ENCODE assay signal across 1 cellular context in the genomic region with DNA sequence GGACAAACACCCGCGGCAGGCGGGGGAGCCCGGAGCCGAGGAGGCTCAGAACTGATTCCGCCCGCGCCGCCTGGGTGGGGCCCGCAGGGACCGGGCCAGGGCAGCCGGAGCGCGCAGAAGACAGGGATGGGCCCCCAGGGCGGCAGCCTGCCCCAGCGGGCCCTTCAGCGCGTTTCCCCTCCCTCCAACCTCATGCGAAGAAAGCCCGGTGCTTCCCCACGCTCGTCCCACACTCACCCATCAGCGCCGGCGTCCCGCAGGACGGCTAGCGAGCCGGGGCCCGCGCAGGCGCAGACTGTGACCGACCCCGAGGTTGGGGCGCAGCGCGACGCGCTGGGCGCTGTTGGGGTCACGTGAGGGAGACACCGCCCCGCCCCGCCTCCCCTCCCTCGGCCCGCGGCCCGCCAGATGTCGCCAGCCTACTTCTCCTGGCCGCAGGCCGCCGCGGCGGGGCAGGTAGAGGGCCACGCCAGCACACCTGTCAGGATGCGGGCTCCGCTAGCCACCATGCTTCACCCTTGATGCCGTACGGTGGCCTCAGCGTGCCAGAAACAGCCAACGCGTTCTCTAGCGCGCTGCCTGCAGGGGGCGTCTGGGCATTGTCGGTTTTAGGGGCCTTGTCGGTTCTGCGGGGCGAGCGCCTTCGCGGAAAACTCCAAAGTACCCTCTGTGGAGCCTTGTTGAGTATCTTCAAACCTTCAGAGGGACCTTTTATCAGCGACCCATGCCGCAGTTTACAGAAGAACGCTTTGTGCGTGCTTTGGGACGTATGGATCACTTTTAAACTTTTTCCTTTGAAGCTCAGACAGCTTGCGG.
A peak's percentile ranks its signal among the peaks of the same experiment; 100 is the strongest.
TF ChIP-seq lines count a peak whose summit lies in the region.

A gene with protein sequence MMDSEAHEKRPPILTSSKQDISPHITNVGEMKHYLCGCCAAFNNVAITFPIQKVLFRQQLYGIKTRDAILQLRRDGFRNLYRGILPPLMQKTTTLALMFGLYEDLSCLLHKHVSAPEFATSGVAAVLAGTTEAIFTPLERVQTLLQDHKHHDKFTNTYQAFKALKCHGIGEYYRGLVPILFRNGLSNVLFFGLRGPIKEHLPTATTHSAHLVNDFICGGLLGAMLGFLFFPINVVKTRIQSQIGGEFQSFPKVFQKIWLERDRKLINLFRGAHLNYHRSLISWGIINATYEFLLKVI (minus strand): TSS at position 297 of the 816 bp plus-strand sequence. CDS start 15,577 bp downstream, outside the sequence.

TF ChIP-seq in A549, 52 proteins besides CTCF, POLR2A, EP300 and RAD21 (continued from another document):
- TF ChIP-seq, protein P1, sequence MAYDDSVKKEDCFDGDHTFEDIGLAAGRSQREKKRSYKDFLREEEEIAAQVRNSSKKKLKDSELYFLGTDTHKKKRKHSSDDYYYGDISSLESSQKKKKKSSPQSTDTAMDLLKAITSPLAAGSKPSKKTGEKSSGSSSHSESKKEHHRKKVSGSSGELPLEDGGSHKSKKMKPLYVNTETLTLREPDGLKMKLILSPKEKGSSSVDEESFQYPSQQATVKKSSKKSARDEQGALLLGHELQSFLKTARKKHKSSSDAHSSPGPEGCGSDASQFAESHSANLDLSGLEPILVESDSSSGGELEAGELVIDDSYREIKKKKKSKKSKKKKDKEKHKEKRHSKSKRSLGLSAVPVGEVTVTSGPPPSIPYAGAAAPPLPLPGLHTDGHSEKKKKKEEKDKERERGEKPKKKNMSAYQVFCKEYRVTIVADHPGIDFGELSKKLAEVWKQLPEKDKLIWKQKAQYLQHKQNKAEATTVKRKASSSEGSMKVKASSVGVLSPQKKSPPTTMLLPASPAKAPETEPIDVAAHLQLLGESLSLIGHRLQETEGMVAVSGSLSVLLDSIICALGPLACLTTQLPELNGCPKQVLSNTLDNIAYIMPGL (CRISPR knock-in tag; IDR thresholded peaks at IDR 0.05; ENCODE audit: borderline replicate concordance) = peak; percentile 85; the same call in 1 of the 2 replicates
- TF ChIP-seq CHD2 (IDR thresholded peaks at IDR 0.05; ENCODE audit: low read length, partially characterized antibody) (no peak), BHLHE40 (IDR thresholded peaks at IDR 0.05; ENCODE audit: low read depth, low read length) (peak; percentile 65), ZNF302 (CRISPR knock-in tag; IDR thresholded peaks at IDR 0.05) (no peak), KDM1A (IDR thresholded peaks at IDR 0.05; ENCODE audit: low read depth) (no peak), RCOR1 (IDR thresholded peaks at IDR 0.05; ENCODE audit: low read depth, low read length) (no peak), EHF (CRISPR knock-in tag; IDR thresholded peaks at IDR 0.05) (no peak), NPAS2 (CRISPR knock-in tag; IDR thresholded peaks at IDR 0.05; ENCODE audit: borderline replicate concordance) (no peak), SMC3 (IDR thresholded peaks at IDR 0.05) (peak; percentile 88), JUN (IDR thresholded peaks at IDR 0.05) (peak; percentile 57 to 91; a peak in 4 of 5 replicates), CBX2 (IDR thresholded peaks at IDR 0.05; ENCODE audit: borderline replicate concordance, low read depth) (no peak), JUNB (IDR thresholded peaks at IDR 0.05) (no peak), FOSB (CRISPR knock-in tag; IDR thresholded peaks at IDR 0.05) (no peak; the same call in 1 of the 2 replicates), RFX5 (IDR thresholded peaks at IDR 0.05) (no peak), FOXS1 (CRISPR knock-in tag; IDR thresholded peaks at IDR 0.05) (no peak), EHMT2 (IDR thresholded peaks at IDR 0.05; ENCODE audit: low read depth) (no peak), ZC3H11A (IDR thresholded peaks at IDR 0.05) (no peak), CEBPB (IDR thresholded peaks at IDR 0.05) (peak in 1 of 2 experiments; percentile 19; a peak in 1 of 4 replicates), PHF8 (IDR thresholded peaks at IDR 0.05; ENCODE audit: borderline replicate concordance, low read depth) (peak; percentile 43; the same call in 1 of the 2 replicates), MAX (IDR thresholded peaks at IDR 0.05) (peak; percentile 96), NR3C1 (IDR thresholded peaks at IDR 0.05) (no peak), KDM5A (IDR thresholded peaks at IDR 0.05) (peak; percentile 65), MAZ (IDR thresholded peaks at IDR 0.05; ENCODE audit: borderline replicate concordance, low read depth, low read length) (peak; percentile 67; the same call in 1 of the 2 replicates), ATOH8 (CRISPR knock-in tag; IDR thresholded peaks at IDR 0.05; ENCODE audit: low read depth) (no peak), TFCP2L1 (CRISPR knock-in tag; IDR thresholded peaks at IDR 0.05) (no peak; the same call in 1 of the 2 replicates), PBX3 (IDR thresholded peaks at IDR 0.05) (peak; percentile 71), HDAC2 (IDR thresholded peaks at IDR 0.05) (no peak), NFE2L2 (conservative IDR thresholded peaks at IDR 0.05; ENCODE audit: low read length) (no peak), MYC (IDR thresholded peaks at IDR 0.05; ENCODE audit: borderline replicate concordance, low read length) (peak; percentile 94), HOXA7 (CRISPR knock-in tag; IDR thresholded peaks at IDR 0.05) (no peak), HES2 (IDR thresholded peaks at IDR 0.05) (no peak), RARB (CRISPR knock-in tag; IDR thresholded peaks at IDR 0.05) (no peak), HOXB13 (CRISPR knock-in tag; IDR thresholded peaks at IDR 0.05; ENCODE audit: low read depth) (no peak)
- TF ChIP-seq, protein P2, sequence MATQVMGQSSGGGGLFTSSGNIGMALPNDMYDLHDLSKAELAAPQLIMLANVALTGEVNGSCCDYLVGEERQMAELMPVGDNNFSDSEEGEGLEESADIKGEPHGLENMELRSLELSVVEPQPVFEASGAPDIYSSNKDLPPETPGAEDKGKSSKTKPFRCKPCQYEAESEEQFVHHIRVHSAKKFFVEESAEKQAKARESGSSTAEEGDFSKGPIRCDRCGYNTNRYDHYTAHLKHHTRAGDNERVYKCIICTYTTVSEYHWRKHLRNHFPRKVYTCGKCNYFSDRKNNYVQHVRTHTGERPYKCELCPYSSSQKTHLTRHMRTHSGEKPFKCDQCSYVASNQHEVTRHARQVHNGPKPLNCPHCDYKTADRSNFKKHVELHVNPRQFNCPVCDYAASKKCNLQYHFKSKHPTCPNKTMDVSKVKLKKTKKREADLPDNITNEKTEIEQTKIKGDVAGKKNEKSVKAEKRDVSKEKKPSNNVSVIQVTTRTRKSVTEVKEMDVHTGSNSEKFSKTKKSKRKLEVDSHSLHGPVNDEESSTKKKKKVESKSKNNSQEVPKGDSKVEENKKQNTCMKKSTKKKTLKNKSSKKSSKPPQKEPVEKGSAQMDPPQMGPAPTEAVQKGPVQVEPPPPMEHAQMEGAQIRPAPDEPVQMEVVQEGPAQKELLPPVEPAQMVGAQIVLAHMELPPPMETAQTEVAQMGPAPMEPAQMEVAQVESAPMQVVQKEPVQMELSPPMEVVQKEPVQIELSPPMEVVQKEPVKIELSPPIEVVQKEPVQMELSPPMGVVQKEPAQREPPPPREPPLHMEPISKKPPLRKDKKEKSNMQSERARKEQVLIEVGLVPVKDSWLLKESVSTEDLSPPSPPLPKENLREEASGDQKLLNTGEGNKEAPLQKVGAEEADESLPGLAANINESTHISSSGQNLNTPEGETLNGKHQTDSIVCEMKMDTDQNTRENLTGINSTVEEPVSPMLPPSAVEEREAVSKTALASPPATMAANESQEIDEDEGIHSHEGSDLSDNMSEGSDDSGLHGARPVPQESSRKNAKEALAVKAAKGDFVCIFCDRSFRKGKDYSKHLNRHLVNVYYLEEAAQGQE (IDR thresholded peaks at IDR 0.05) = peak; percentile 29; the same call in 1 of the 2 replicates
- TF ChIP-seq, protein P3, sequence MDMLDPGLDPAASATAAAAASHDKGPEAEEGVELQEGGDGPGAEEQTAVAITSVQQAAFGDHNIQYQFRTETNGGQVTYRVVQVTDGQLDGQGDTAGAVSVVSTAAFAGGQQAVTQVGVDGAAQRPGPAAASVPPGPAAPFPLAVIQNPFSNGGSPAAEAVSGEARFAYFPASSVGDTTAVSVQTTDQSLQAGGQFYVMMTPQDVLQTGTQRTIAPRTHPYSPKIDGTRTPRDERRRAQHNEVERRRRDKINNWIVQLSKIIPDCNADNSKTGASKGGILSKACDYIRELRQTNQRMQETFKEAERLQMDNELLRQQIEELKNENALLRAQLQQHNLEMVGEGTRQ (IDR thresholded peaks at IDR 0.05) = peak; percentile 92
- TF ChIP-seq, protein P4, sequence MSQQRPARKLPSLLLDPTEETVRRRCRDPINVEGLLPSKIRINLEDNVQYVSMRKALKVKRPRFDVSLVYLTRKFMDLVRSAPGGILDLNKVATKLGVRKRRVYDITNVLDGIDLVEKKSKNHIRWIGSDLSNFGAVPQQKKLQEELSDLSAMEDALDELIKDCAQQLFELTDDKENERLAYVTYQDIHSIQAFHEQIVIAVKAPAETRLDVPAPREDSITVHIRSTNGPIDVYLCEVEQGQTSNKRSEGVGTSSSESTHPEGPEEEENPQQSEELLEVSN (IDR thresholded peaks at IDR 0.05; ENCODE audit: borderline replicate concordance, low read depth) = peak; percentile 80
- TF ChIP-seq, protein P5, sequence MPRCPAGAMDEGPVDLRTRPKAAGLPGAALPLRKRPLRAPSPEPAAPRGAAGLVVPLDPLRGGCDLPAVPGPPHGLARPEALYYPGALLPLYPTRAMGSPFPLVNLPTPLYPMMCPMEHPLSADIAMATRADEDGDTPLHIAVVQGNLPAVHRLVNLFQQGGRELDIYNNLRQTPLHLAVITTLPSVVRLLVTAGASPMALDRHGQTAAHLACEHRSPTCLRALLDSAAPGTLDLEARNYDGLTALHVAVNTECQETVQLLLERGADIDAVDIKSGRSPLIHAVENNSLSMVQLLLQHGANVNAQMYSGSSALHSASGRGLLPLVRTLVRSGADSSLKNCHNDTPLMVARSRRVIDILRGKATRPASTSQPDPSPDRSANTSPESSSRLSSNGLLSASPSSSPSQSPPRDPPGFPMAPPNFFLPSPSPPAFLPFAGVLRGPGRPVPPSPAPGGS (IDR thresholded peaks at IDR 0.05) = peak; percentile 73; the same call in 2 of the 3 replicates
